Comparison of ENCODE assay signal across 8 cellular contexts in the genomic region with DNA sequence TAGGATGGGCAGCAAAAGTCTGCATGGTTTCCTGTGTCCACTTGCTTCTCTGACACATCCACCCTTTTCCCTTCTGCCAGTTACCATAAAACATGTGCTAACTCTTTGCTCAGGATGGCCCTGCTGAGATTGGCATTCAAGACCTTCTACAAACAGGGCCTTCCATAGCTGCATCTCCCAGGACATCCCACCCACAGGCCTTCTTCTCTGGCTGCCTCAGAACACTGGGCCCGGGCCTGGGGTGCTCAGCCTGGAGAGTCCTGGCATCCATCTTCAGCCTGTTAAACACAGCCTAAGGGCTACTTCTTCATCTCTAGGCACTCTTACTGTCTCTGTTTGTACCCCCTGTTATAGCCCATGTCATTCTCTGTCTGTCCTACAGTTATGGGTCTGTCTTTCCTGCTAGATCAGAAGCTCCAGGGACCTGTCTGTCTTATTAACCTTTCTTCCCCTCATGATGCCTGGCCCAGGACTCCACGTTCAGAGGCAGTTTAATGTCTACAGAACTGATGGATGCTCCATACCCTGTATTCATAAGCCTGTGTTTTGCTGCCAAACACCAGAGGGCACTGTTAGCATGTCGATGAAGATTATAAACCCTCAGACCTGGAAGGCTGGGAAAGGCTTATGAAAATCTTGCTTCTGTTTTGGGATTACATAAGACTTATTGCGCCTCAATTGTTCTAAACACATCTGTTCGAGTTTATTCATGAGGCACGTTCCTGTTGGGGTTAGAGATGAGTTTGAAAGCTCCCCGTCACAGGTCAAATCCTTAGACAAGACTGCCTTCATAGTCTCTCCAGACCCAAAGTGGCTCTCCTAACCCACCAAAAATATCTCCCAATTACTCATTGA. TPM values are rescaled to one million over a fixed set of nuclear protein-coding genes. Genes with fewer than 3 reads are reported as not detected.
A peak's percentile ranks its signal among the peaks of the same experiment; 100 is the strongest.
DNase-seq lines count a peak whose midpoint lies in the region; ATAC-seq and TF ChIP-seq lines count a peak whose summit lies in the region.

No MANE protein-coding gene starts in this region.

- peak in 4 of 6 experiments; percentile 8 to 39 (median 17) for DNase-seq in stimulated activated naive CD4-positive, alpha-beta T cell (lab: John Stamatoyannopoulos, UW)
- DNase-seq in stimulated activated naive CD4-positive, alpha-beta T cell treated with Interleukin-2 at 50 U/mL for 16 hours (lab: John Stamatoyannopoulos, UW) = no peak
- DNase-seq in NCI-H146 (lab: John Stamatoyannopoulos, UW) (peak; percentile 60), WERI-Rb-1 (peak; percentile 69), fibroblast of peridontal ligament (ENCODE audit: extremely low read depth) (peak; percentile 93)
- DNase-seq in naive thymus-derived CD8-positive, alpha-beta T cell = peak in 5 of 10 donors; percentile 28 to 65 (median 41)

- no peak overlapping the region for H3K4me3 Mint-ChIP-seq in naive thymus-derived CD8-positive, alpha-beta T cell

- H3K36me3 ChIP-seq in WERI-Rb-1 = no peaks in the 10 kb centered on the region

- H3K9me3 Mint-ChIP-seq in naive thymus-derived CD8-positive, alpha-beta T cell = no peaks in the 10 kb centered on the region

- peak; percentile 69 for TF ChIP-seq CTCF in WERI-Rb-1 (IDR thresholded peaks at IDR 0.05; ENCODE audit: low read depth, low read length)

- peaks cover 0 to 1% (median 0%) of the 10 kb centered on the region in 5 donors for H3K27me3 Mint-ChIP-seq in naive thymus-derived CD8-positive, alpha-beta T cell

- no peaks in the 10 kb centered on the region for H3K36me3 Mint-ChIP-seq in naive thymus-derived CD8-positive, alpha-beta T cell

- H3K4me3 ChIP-seq in WERI-Rb-1 (ENCODE audit: low read depth, low read length) = no peak overlapping the region

- no peaks in the 10 kb centered on the region for H3K9me3 ChIP-seq in WERI-Rb-1 (ENCODE audit: severe bottlenecking)

- peak; percentile 67 to 70 for ATAC-seq in naive thymus-derived CD8-positive, alpha-beta T cell
- ATAC-seq in HG03378 (IDR thresholded peaks at IDR 0.05; ENCODE audit: unreplicated experiment) (no peak), HG03571 (IDR thresholded peaks at IDR 0.05; ENCODE audit: unreplicated experiment) (no peak)

- H3K27ac Mint-ChIP-seq in naive thymus-derived CD8-positive, alpha-beta T cell = peak overlapping the region in 3 of 10 donors; percentile 12 to 75 (median 31)

- H3K27ac ChIP-seq in WERI-Rb-1 = no peak overlapping the region

- peaks cover 0 to 3% (median 0%) of the 10 kb centered on the region in 4 donors for H3K4me1 Mint-ChIP-seq in naive thymus-derived CD8-positive, alpha-beta T cell

- POLR2A ChIA-PET in naive thymus-derived CD8-positive, alpha-beta T cell (lab: Charles Lee) = interaction anchor here (0.6 to 0.7 kb wide), 2 partner anchors 16 to 185 kb away, joined by 3 read pairs; no protein-coding TSS in a partner anchor

- H3K27me3 ChIP-seq in WERI-Rb-1 (ENCODE audit: insufficient read depth, low read depth, severe bottlenecking) = no peaks in the 10 kb centered on the region

RNA-seq across cellular contexts. Expression of a gene that starts 16.5 kb away (rescaled TPM):
- not detected for total RNA-seq in naive thymus-derived CD8-positive, alpha-beta T cell
- polyA plus RNA-seq in naive thymus-derived CD8-positive, alpha-beta T cell = not detected

RNA-seq across cellular contexts. Expression of a gene that starts 17.9 kb away (rescaled TPM):
- total RNA-seq in naive thymus-derived CD8-positive, alpha-beta T cell = 10 to 100 TPM; 14.2 to 18.1 TPM
- 1 to 10 TPM; 7.1 to 9.5 (median 7.7) TPM for polyA plus RNA-seq in naive thymus-derived CD8-positive, alpha-beta T cell

RNA-seq across cellular contexts. Expression of a gene that starts 18.6 kb away (rescaled TPM):
- 100 to 1,000 TPM; 105 to 106 TPM for total RNA-seq in naive thymus-derived CD8-positive, alpha-beta T cell
- 10 to 100 TPM; 15.8 to 22.6 (median 16.9) TPM for polyA plus RNA-seq in naive thymus-derived CD8-positive, alpha-beta T cell

RNA-seq across cellular contexts. Expression of a gene that starts 25.5 kb away (rescaled TPM):
- 1 to 10 TPM; 7.1 to 7.8 TPM for total RNA-seq in naive thymus-derived CD8-positive, alpha-beta T cell
- polyA plus RNA-seq in naive thymus-derived CD8-positive, alpha-beta T cell = 1 to 10 TPM in 1 of 3 donors, under 1 TPM in 2; 0.60 to 1.4 (median 0.90) TPM

RNA-seq across cellular contexts. Expression of a gene that starts 27.0 kb away (rescaled TPM):
- 100 to 1,000 TPM; 180 to 191 TPM for total RNA-seq in naive thymus-derived CD8-positive, alpha-beta T cell
- 10 to 100 TPM; 17.8 to 30.1 (median 20.4) TPM for polyA plus RNA-seq in naive thymus-derived CD8-positive, alpha-beta T cell

Comparison
In these comparisons a context has a peak if more than half of its experiments do, and no peak if none do; other contexts are left out.
1. ATAC-seq: peak in naive thymus-derived CD8-positive, alpha-beta T cell (2 of 2); none in HG03378 (single experiment) and HG03571 (single experiment).